Comparison of ENCODE assay signal across 30 cellular contexts in the genomic region with DNA sequence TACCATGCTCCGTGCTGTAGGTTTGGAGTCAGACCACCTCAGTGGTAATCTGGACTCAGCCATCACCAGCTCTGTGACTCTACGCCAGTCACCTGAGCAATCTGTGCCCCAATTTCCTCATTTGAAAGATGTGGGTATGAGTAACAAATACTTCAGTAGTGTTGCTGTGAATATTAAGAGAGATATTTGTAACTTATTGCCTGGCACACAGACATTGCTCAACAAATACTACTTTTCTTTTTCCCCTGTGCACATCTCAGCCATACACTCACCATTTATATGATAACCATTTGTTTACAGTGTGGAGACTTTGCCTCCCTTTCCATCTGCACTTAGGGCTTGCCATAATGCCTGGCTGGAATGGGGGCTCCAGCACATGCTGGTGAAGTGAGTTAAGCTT.
"Had no signal": no experiment of that assay in that cellular context is flagged by ENCODE, and none has a peak within 500 bp of the region (broad histone marks: within the 10 kb centered on the region; RNA-seq: fewer than 3 reads in every experiment).

No MANE protein-coding gene starts in this region.

- H3K27ac Mint-ChIP-seq: activated CD4-positive, alpha-beta memory T cell treated with anti-CD3 and anti-CD28 coated beads, Interleukin-2, amount 10 ng/mL, durations not matched to agents 7 days and 5 days; activated CD4-positive, alpha-beta T cell treated with anti-CD3 and anti-CD28 coated beads for 36 hours; activated CD4-positive, alpha-beta T cell treated with anti-CD3 and anti-CD28 coated beads, Interleukin-2, amount 10 ng/mL, durations not matched to agents 7 days and 5 days; activated CD8-positive, alpha-beta memory T cell treated with anti-CD3 and anti-CD28 coated beads, Interleukin-2, amount 10 ng/mL, durations not matched to agents 7 days and 5 days; activated naive CD4-positive, alpha-beta T cell treated with anti-CD3 and anti-CD28 coated beads, Interleukin-2, amount 10 ng/mL, durations not matched to agents 7 days and 5 days; activated naive CD4-positive, alpha-beta T cell treated with anti-CD3 and anti-CD28 coated beads, Interleukin-2, amount 50 U/mL, for 24 hours; activated naive CD8-positive, alpha-beta T cell; activated naive CD8-positive, alpha-beta T cell treated with anti-CD3 and anti-CD28 coated beads, Interleukin-2, amount 10 ng/mL, durations not matched to agents 7 days and 5 days; activated naive CD8-positive, alpha-beta T cell treated with anti-CD3 and anti-CD28 coated beads, Interleukin-2, amount 50 U/mL, for 24 hours; activated T-cell treated with anti-CD3 and anti-CD28 coated beads, Interleukin-2, amount 50 U/mL, for 24 hours; activated T-helper 2 cell treated with anti-CD3 and anti-CD28 coated beads, Interferon-gamma antibody, Interleukin-2, Interleukin-4, amounts not matched to agents 10 μg/mL and 5 μg/mL and 100 μg/mL, durations not matched to agents 14 hours and 24 hours and 36 hours; T-helper 17 cell; WTC11 had no signal

- H3K4me3 Mint-ChIP-seq: activated CD4-positive, alpha-beta memory T cell treated with anti-CD3 and anti-CD28 coated beads, Interleukin-2, amount 10 ng/mL, durations not matched to agents 7 days and 5 days; activated CD4-positive, alpha-beta T cell treated with anti-CD3 and anti-CD28 coated beads for 36 hours; activated CD4-positive, alpha-beta T cell treated with anti-CD3 and anti-CD28 coated beads, Interleukin-2, amount 10 ng/mL, durations not matched to agents 7 days and 5 days; activated CD8-positive, alpha-beta memory T cell treated with anti-CD3 and anti-CD28 coated beads, Interleukin-2, amount 10 ng/mL, durations not matched to agents 7 days and 5 days; activated CD8-positive, alpha-beta T cell treated with anti-CD3 and anti-CD28 coated beads, Interleukin-2, amount 10 ng/mL, durations not matched to agents 7 days and 5 days; activated naive CD4-positive, alpha-beta T cell treated with anti-CD3 and anti-CD28 coated beads, Interleukin-2, amount 10 ng/mL, durations not matched to agents 7 days and 5 days; activated naive CD4-positive, alpha-beta T cell treated with anti-CD3 and anti-CD28 coated beads, Interleukin-2, amount 50 U/mL, for 24 hours; activated naive CD8-positive, alpha-beta T cell; activated naive CD8-positive, alpha-beta T cell treated with anti-CD3 and anti-CD28 coated beads, Interleukin-2, amount 10 ng/mL, durations not matched to agents 7 days and 5 days; activated naive CD8-positive, alpha-beta T cell treated with anti-CD3 and anti-CD28 coated beads, Interleukin-2, amount 50 U/mL, for 24 hours; activated T-cell treated with anti-CD3 and anti-CD28 coated beads, Interleukin-2, amount 50 U/mL, for 24 hours; T-helper 17 cell; WTC11 had no signal

- H3K27me3 Mint-ChIP-seq: activated CD4-positive, alpha-beta memory T cell treated with anti-CD3 and anti-CD28 coated beads, Interleukin-2, amount 10 ng/mL, durations not matched to agents 7 days and 5 days; activated CD4-positive, alpha-beta T cell treated with anti-CD3 and anti-CD28 coated beads for 36 hours; activated naive CD4-positive, alpha-beta T cell treated with anti-CD3 and anti-CD28 coated beads, Interleukin-2, amount 50 U/mL, for 24 hours; activated naive CD8-positive, alpha-beta T cell; activated naive CD8-positive, alpha-beta T cell treated with anti-CD3 and anti-CD28 coated beads, Interleukin-2, amount 50 U/mL, for 24 hours; activated T-cell treated with anti-CD3 and anti-CD28 coated beads, Interleukin-2, amount 50 U/mL, for 24 hours; T-helper 17 cell had no signal

- H3K4me1 Mint-ChIP-seq: WTC11 had no signal

- DNase-seq: activated CD4-positive, alpha-beta memory T cell treated with anti-CD3 and anti-CD28 coated beads, Interleukin-2, amount 10 ng/mL, durations not matched to agents 7 days and 5 days; activated CD4-positive, alpha-beta T cell treated with anti-CD3 and anti-CD28 coated beads for 1 hour; activated CD4-positive, alpha-beta T cell treated with anti-CD3 and anti-CD28 coated beads for 36 hours; activated CD4-positive, alpha-beta T cell treated with anti-CD3 and anti-CD28 coated beads for 48 hours; activated CD4-positive, alpha-beta T cell treated with anti-CD3 and anti-CD28 coated beads, Interleukin-2, amount 10 ng/mL, durations not matched to agents 7 days and 5 days; activated CD4-positive, alpha-beta T cell treated with anti-CD3 and anti-CD28 coated beads, Interleukin-2, amount 50 U/mL, for 48 hours; activated CD4-positive, CD25-positive, alpha-beta regulatory T cell; activated CD8-positive, alpha-beta memory T cell treated with anti-CD3 and anti-CD28 coated beads for 24 hours; activated CD8-positive, alpha-beta memory T cell treated with anti-CD3 and anti-CD28 coated beads, Interleukin-2, amount 10 ng/mL, durations not matched to agents 7 days and 5 days; activated CD8-positive, alpha-beta memory T cell treated with anti-CD3 and anti-CD28 coated beads, Interleukin-2, amount 50 U/mL, for 48 hours; activated CD8-positive, alpha-beta T cell treated with anti-CD3 and anti-CD28 coated beads, Interleukin-2, amount 10 ng/mL, durations not matched to agents 7 days and 5 days; activated effector memory CD4-positive, alpha-beta T cell treated with Interleukin-2 at 50 U/mL for 16 hours; activated gamma-delta T cell; activated naive CD4-positive, alpha-beta T cell treated with anti-CD3 and anti-CD28 coated beads, Interleukin-2, amount 10 ng/mL, durations not matched to agents 7 days and 5 days; activated naive CD4-positive, alpha-beta T cell treated with Interleukin-2 at 50 U/mL for 16 hours; activated naive CD8-positive, alpha-beta T cell treated with anti-CD3 and anti-CD28 coated beads, Interleukin-2, amount 10 ng/mL, durations not matched to agents 7 days and 5 days; activated naive CD8-positive, alpha-beta T cell treated with anti-CD3 and anti-CD28 coated beads, Interleukin-2, amount 50 U/mL, for 24 hours; activated T-cell treated with anti-CD3 and anti-CD28 coated beads, Interleukin-2, amount 50 U/mL, for 24 hours; activated T-cell treated with anti-CD3 and anti-CD28 coated beads, Interleukin-2, amount 50 U/mL, for 48 hours; amniotic stem cell; aorta; body of pancreas; central memory CD4-positive, alpha-beta T cell; T-helper 17 cell; T1000; WERI-Rb-1 had no signal

- H3K36me3 Mint-ChIP-seq: activated CD8-positive, alpha-beta memory T cell treated with anti-CD3 and anti-CD28 coated beads, Interleukin-2, amount 10 ng/mL, durations not matched to agents 7 days and 5 days; activated naive CD4-positive, alpha-beta T cell treated with anti-CD3 and anti-CD28 coated beads, Interleukin-2, amount 10 ng/mL, durations not matched to agents 7 days and 5 days; activated naive CD4-positive, alpha-beta T cell treated with anti-CD3 and anti-CD28 coated beads, Interleukin-2, amount 50 U/mL, for 24 hours; activated naive CD8-positive, alpha-beta T cell treated with anti-CD3 and anti-CD28 coated beads, Interleukin-2, amount 10 ng/mL, durations not matched to agents 7 days and 5 days; WTC11 had no signal

- H3K9me3 Mint-ChIP-seq: activated CD4-positive, alpha-beta memory T cell treated with anti-CD3 and anti-CD28 coated beads, Interleukin-2, amount 10 ng/mL, durations not matched to agents 7 days and 5 days; activated CD4-positive, alpha-beta T cell treated with anti-CD3 and anti-CD28 coated beads, Interleukin-2, amount 10 ng/mL, durations not matched to agents 7 days and 5 days; activated naive CD4-positive, alpha-beta T cell treated with anti-CD3 and anti-CD28 coated beads, Interleukin-2, amount 10 ng/mL, durations not matched to agents 7 days and 5 days; activated naive CD4-positive, alpha-beta T cell treated with anti-CD3 and anti-CD28 coated beads, Interleukin-2, amount 50 U/mL, for 24 hours; activated naive CD8-positive, alpha-beta T cell treated with anti-CD3 and anti-CD28 coated beads, Interleukin-2, amount 10 ng/mL, durations not matched to agents 7 days and 5 days; activated naive CD8-positive, alpha-beta T cell treated with anti-CD3 and anti-CD28 coated beads, Interleukin-2, amount 50 U/mL, for 24 hours; activated T-cell treated with anti-CD3 and anti-CD28 coated beads, Interleukin-2, amount 50 U/mL, for 24 hours; activated T-helper 2 cell treated with anti-CD3 and anti-CD28 coated beads, Interferon-gamma antibody, Interleukin-2, Interleukin-4, amounts not matched to agents 10 μg/mL and 5 μg/mL and 100 μg/mL, durations not matched to agents 14 hours and 24 hours and 36 hours; WTC11 had no signal
